Comparison of ENCODE assay signal across 7 cellular contexts in the genomic region with DNA sequence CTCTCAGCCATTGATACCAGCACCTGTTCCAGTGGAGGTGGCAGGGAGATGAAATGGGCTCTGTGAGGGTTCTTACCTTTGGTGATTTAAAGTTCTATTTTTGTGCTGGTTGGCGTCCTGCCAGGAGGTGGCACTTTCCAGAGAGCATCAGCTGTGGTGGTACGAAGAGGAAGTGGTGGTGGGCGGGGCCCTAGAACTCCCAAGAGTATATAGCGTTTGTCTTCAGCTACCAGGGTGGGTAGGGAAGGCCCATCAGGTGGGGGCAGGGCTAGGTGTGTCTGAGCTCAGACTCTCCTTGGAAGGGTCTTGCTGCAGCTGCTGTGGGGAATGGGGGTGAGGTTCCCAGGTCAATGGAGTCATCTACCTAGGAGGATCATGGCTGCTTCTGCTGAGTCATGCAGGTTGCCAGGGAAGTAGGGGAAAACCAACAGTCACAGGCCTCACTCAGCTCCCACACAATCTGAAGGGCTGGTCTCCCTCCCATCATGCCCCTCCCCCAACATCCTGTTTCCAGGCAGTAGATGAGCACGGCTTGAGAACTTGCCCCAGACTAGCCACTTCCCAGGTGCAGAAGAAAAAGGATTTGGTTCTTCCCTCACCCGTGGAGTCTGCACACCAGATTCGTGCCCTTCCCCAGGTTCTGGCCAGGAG. TPM values are rescaled to one million over a fixed set of nuclear protein-coding genes. Genes with fewer than 3 reads are reported as not detected.
DNase-seq lines count a peak whose midpoint lies in the region; ATAC-seq and TF ChIP-seq lines count a peak whose summit lies in the region.

No MANE protein-coding gene starts in this region.

- H3K27ac ChIP-seq in OCI-LY3 (ENCODE audit: low read length), result no peak overlapping the region

- no peak overlapping the region for H3K4me3 Mint-ChIP-seq in chondrocyte (ENCODE audit: unreplicated experiment)

- H3K9ac ChIP-seq in OCI-LY3 (ENCODE audit: low read length), result no peak overlapping the region

- H3K79me2 ChIP-seq in OCI-LY3 (ENCODE audit: low read length), result no peaks in the 10 kb centered on the region

- TF ChIP-seq CTCF in OCI-LY3 (IDR thresholded peaks at IDR 0.05; ENCODE audit: low read depth, low read length) (peak; percentile 13; the same call in 1 of the 2 replicates), chondrocyte (IDR thresholded peaks at IDR 0.05) (no peak)

- peaks cover 11% of the 10 kb centered on the region for H3K9me3 Mint-ChIP-seq in chondrocyte (ENCODE audit: low read depth)

- no peak overlapping the region for H2AFZ ChIP-seq in OCI-LY3 (ENCODE audit: low read depth, low read length)

- no peaks in the 10 kb centered on the region for H3K36me3 ChIP-seq in OCI-LY3 (replicated peaks; ENCODE audit: low read depth, low read length)

- no peaks in the 10 kb centered on the region for H3K27me3 Mint-ChIP-seq in chondrocyte (ENCODE audit: low read depth)

- no peak overlapping the region for H3K27ac Mint-ChIP-seq in chondrocyte (ENCODE audit: unreplicated experiment)

- no peaks in the 10 kb centered on the region for H3K27me3 ChIP-seq in OCI-LY3 (ENCODE audit: low read depth, low read length)

- peak overlapping the region; percentile 44; the same call in 1 of the 2 replicates for H3K4me3 ChIP-seq in OCI-LY3 (ENCODE audit: low read length)

- peaks cover 3% of the 10 kb centered on the region for H3K4me1 Mint-ChIP-seq in chondrocyte (ENCODE audit: low read depth)

- H3K4me1 ChIP-seq in OCI-LY3 (ENCODE audit: low read length), result peaks cover 15% of the 10 kb centered on the region

- H4K20me1 ChIP-seq in OCI-LY3 (ENCODE audit: insufficient read depth, low read length), result no peaks in the 10 kb centered on the region

- peak; percentile 46 for ATAC-seq in GM21526 (IDR thresholded peaks at IDR 0.05; ENCODE audit: low FRiP score, unreplicated experiment)

- peak overlapping the region; percentile 62 for H3K4me2 ChIP-seq in OCI-LY3 (ENCODE audit: low read length)

- DNase-seq in amniotic epithelial cell (ENCODE audit: low read depth), result peak; percentile 44
- peak; percentile 5 to 17 for DNase-seq in stimulated activated CD8-positive, alpha-beta memory T cell treated with anti-CD3 and anti-CD28 coated beads, Interleukin-2, amount 100 ng/mL, for 48 hours (ENCODE audit: low read depth in 2 of 2)
- DNase-seq in chondrocyte (ENCODE audit: low spot score), result no peak
- no peak for DNase-seq in AG08396 (ENCODE audit: low spot score)
- DNase-seq in GOT3 (lab: John Stamatoyannopoulos, UW), result no peak

- H3K36me3 Mint-ChIP-seq in chondrocyte (ENCODE audit: low read depth), result peaks cover 2% of the 10 kb centered on the region

- H3K9me3 ChIP-seq in OCI-LY3 (ENCODE audit: insufficient read depth, low read length), result no peaks in the 10 kb centered on the region

RNA-seq across cellular contexts. Expression of a gene that starts 46.6 kb away (rescaled TPM):
- 9.0 to 14.3 TPM (median 9.1 TPM) in 3 replicates for total RNA-seq in chondrocyte

Comparison
In these comparisons a context has a peak if more than half of its experiments do, and no peak if none do; other contexts are left out.
1. DNase-seq: peak in amniotic epithelial cell (single experiment) and stimulated activated CD8-positive, alpha-beta memory T cell treated with anti-CD3 and anti-CD28 coated beads, Interleukin-2, amount 100 ng/mL, for 48 hours (2 of 2); none in chondrocyte (single experiment), AG08396 (single experiment) and GOT3 (single experiment).